ENCODE assay signal across 12 cellular contexts in genomic region chr4:85369703-85370380, GRCh38.
A peak's percentile ranks its signal among the peaks of the same experiment; 100 is the strongest.
DNase-seq lines count a peak whose midpoint lies in the region; ATAC-seq and TF ChIP-seq lines count a peak whose summit lies in the region.
"Had no signal": no experiment of that assay in that cellular context is flagged by ENCODE, and none has a peak within 500 bp of the region (broad histone marks: within the 10 kb centered on the region; RNA-seq: fewer than 3 reads in every experiment).

No MANE protein-coding gene starts in this region.

- no peaks in the 10 kb centered on the region for H4K20me1 ChIP-seq in GM23338 (replicated peaks; ENCODE audit: insufficient read depth)

- peaks cover 28% of the 10 kb centered on the region for H3K4me1 Mint-ChIP-seq in GM23338

- no peaks in the 10 kb centered on the region; the same call in 1 of the 2 replicates for H3K9me2 ChIP-seq in GM23338 (ENCODE audit: insufficient read depth)

- intact Hi-C loops in left lung (cut with DNase I): no loop called here

- no peaks in the 10 kb centered on the region for H3K79me2 ChIP-seq in GM23338 (replicated peaks; ENCODE audit: insufficient read depth)

- H3K27me3 ChIP-seq in GM23338 (ENCODE audit: insufficient read depth): no peaks in the 10 kb centered on the region
- H3K27me3 ChIP-seq in foreskin keratinocyte: peaks cover 44% of the 10 kb centered on the region
- no peaks in the 10 kb centered on the region for H3K27me3 ChIP-seq in HAP-1 (ENCODE audit: low read depth)
- H3K27me3 ChIP-seq in left lung: no peaks in the 10 kb centered on the region
- H3K27me3 ChIP-seq: heart left ventricle, sigmoid colon had no signal

- no peak overlapping the region for H3K4me2 ChIP-seq in GM23338

- in situ Hi-C loops in HAP-1 (cut with MboI; ENCODE audit: low sequenced_read_pairs): no loop called here

- H3K36me3 Mint-ChIP-seq in GM23338 (ENCODE audit: low read depth): no peaks in the 10 kb centered on the region
- H3K36me3 Mint-ChIP-seq: activated naive CD4-positive, alpha-beta T cell treated with anti-CD3 and anti-CD28 coated beads, Interleukin-2, amount 50 U/mL, for 72 hours; CD14-positive monocyte had no signal

- no peak overlapping the region for H3K27ac ChIP-seq in GM23338 (ENCODE audit: low read depth)
- no peak overlapping the region for H3K27ac ChIP-seq in foreskin keratinocyte
- H3K27ac ChIP-seq in left lung: no peak overlapping the region
- H3K27ac ChIP-seq: sigmoid colon had no signal

- H3K27ac Mint-ChIP-seq in GM23338: no peak overlapping the region
- H3K27ac Mint-ChIP-seq: activated naive CD4-positive, alpha-beta T cell treated with anti-CD3 and anti-CD28 coated beads, Interleukin-2, amount 50 U/mL, for 72 hours; CD14-positive monocyte had no signal

- no peak for TF ChIP-seq CTCF in GM23338 (conservative IDR thresholded peaks at IDR 0.05; ENCODE audit: low read depth in 2 of 2)
- TF ChIP-seq CTCF in LNCaP clone FGC (IDR thresholded peaks at IDR 0.05; ENCODE audit: control insufficient read depth, extremely low read depth, insufficient read depth): 0 out of 2 replicates have a peak, but pooled peaks have one; percentile 2
- no peak for TF ChIP-seq CTCF in foreskin keratinocyte (conservative IDR thresholded peaks at IDR 0.05)
- TF ChIP-seq CTCF in left lung (IDR thresholded peaks at IDR 0.05): no peak

- no peaks in the 10 kb centered on the region for H3K27me3 Mint-ChIP-seq in GM23338 (ENCODE audit: insufficient read depth, low read depth, poor library complexity)

- no peaks in the 10 kb centered on the region for H3K9me3 ChIP-seq in HAP-1
- no peaks in the 10 kb centered on the region for H3K9me3 ChIP-seq in left lung
- H3K9me3 ChIP-seq: heart left ventricle, sigmoid colon had no signal

- H3K4me1 ChIP-seq in GM23338 (ENCODE audit: insufficient read depth) (peaks cover 44% of the 10 kb centered on the region), foreskin keratinocyte (no peaks in the 10 kb centered on the region), HAP-1 (no peaks in the 10 kb centered on the region), left lung (no peaks in the 10 kb centered on the region)
- H3K4me1 ChIP-seq: sigmoid colon had no signal

- no peak overlapping the region for H3K4me3 Mint-ChIP-seq in GM23338
- H3K4me3 Mint-ChIP-seq: CD14-positive monocyte had no signal

- H3K36me3 ChIP-seq in GM23338 (ENCODE audit: insufficient read depth) (no peaks in the 10 kb centered on the region), HAP-1 (replicated peaks) (no peaks in the 10 kb centered on the region), left lung (no peaks in the 10 kb centered on the region)
- H3K36me3 ChIP-seq: heart left ventricle, sigmoid colon had no signal

- TF ChIP-seq POLR2A in GM18505 (IDR thresholded peaks at IDR 0.05; ENCODE audit: borderline replicate concordance, extremely low read depth, insufficient read depth, insufficient read length): no peak

- H2AFZ ChIP-seq in GM23338: peak overlapping the region; percentile 66; the same call in 1 of the 2 replicates

- peaks cover 4% of the 10 kb centered on the region; the same call in 1 of the 2 replicates for H3F3A ChIP-seq in GM23338 (replicated peaks; ENCODE audit: low read depth)

- DNase-seq in GM23338 (ENCODE audit: low spot score) (no peak), LNCaP clone FGC (ENCODE audit: low read depth) (no peak), foreskin keratinocyte (no peak), HAP-1 (ENCODE audit: low spot score in 2 of 2) (no peak), left lung (no peak)
- DNase-seq in activated CD4-positive, alpha-beta T cell treated with anti-CD3 and anti-CD28 coated beads for 1 hour: no peak
- DNase-seq: sigmoid colon had no signal

- ATAC-seq in GM18505 (IDR thresholded peaks at IDR 0.05; ENCODE audit: unreplicated experiment): peak; percentile 12
- no peak for ATAC-seq in GM23338
- peak; percentile 42 for ATAC-seq in foreskin keratinocyte
- no peak for ATAC-seq in left lung
- no peak for ATAC-seq in HG03565 (IDR thresholded peaks at IDR 0.05; ENCODE audit: unreplicated experiment)

- H3K4me3 ChIP-seq in GM23338 (no peak overlapping the region), LNCaP clone FGC (ENCODE audit: low read depth, low read length) (no peak overlapping the region), HAP-1 (no peak overlapping the region), left lung (no peak overlapping the region)
- H3K4me3 ChIP-seq: heart left ventricle, sigmoid colon had no signal

- no peaks in the 10 kb centered on the region for H3K9me3 Mint-ChIP-seq in GM23338

TF ChIP-seq in GM23338, 12 proteins besides CTCF, POLR2A, EP300 and RAD21:
- no peak for TF ChIP-seq NANOG (IDR thresholded peaks at IDR 0.05; ENCODE audit: borderline replicate concordance)
- no peak for TF ChIP-seq EZH2phosphoT487 (IDR thresholded peaks at IDR 0.05; ENCODE audit: unreplicated experiment)
- no peak for TF ChIP-seq STAT1 (IDR thresholded peaks at IDR 0.05; ENCODE audit: unreplicated experiment)
- no peak for TF ChIP-seq REST (IDR thresholded peaks at IDR 0.05; ENCODE audit: unreplicated experiment)

Comparison
In these comparisons a context has a peak if more than half of its experiments do, and no peak if none do; other contexts are left out.
1. ATAC-seq: peak in GM18505 (single experiment) and foreskin keratinocyte (single experiment); none in GM23338 (single experiment), left lung (single experiment) and HG03565 (single experiment).